10 cellular contexts compared by ENCODE assay signal in the genomic region with DNA sequence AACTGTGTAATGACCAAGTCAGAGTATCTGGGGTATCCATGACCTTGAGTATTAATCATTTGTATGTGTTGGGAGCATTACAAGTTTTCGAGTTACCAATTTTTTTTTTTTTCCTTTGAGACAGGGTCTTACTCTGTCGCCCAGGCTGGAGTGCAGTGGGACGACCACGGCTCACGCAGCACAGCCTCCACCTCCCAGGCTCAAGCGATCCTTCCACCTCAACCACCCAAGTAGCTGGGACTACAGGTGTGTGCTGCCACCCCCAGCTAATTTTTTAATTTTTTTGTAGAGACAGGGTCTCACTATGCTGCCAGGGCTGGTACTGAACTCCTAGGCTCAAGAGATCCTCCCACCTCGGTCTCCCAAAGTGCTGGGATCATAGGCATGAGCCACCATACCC. TPM values are rescaled to one million over a fixed set of nuclear protein-coding genes. Genes with fewer than 3 reads are reported as not detected.
DNase-seq lines count a peak whose midpoint lies in the region; ATAC-seq and TF ChIP-seq lines count a peak whose summit lies in the region.
"Had no signal": no experiment of that assay in that cellular context is flagged by ENCODE, and none has a peak within 500 bp of the region (broad histone marks: within the 10 kb centered on the region; RNA-seq: fewer than 3 reads in every experiment).

No MANE protein-coding gene starts in this region.

- intact Hi-C loops in activated CD4-positive, alpha-beta T cell treated with anti-CD3 and anti-CD28 coated beads, Interleukin-2, amount 10 ng/mL, durations not matched to agents 24 days and 14 days (cut with micrococcal nuclease) = loop anchor here (1.0 to 2.0 kb wide), 2 partner anchors 13 to 19 kb away; no protein-coding TSS in a partner anchor
- intact Hi-C loops in left lung (cut with DNase I) = no loop called here
- intact Hi-C loops in testis (cut with DNase I; ENCODE audit: low total_unique reads) = no loop called here

- H3K4me3 Mint-ChIP-seq in activated CD4-positive, alpha-beta T cell treated with anti-CD3 and anti-CD28 coated beads, Interleukin-2, amount 10 ng/mL, durations not matched to agents 24 days and 14 days = no peak overlapping the region
- H3K4me3 Mint-ChIP-seq in activated naive CD8-positive, alpha-beta T cell treated with anti-CD3 and anti-CD28 coated beads, Interleukin-2, amount 50 U/mL, for 24 hours = no peak overlapping the region
- H3K4me3 Mint-ChIP-seq: memory B cell had no signal

- H3K9me3 ChIP-seq in left lung (no peaks in the 10 kb centered on the region), testis (no peaks in the 10 kb centered on the region)

- H3K27ac ChIP-seq in left lung (peak overlapping the region; percentile 91 to 94), testis (peak overlapping the region; percentile 85)
- H3K27ac ChIP-seq: SK-N-MC had no signal

- H3K9me3 Mint-ChIP-seq in activated CD4-positive, alpha-beta T cell treated with anti-CD3 and anti-CD28 coated beads, Interleukin-2, amount 10 ng/mL, durations not matched to agents 24 days and 14 days = no peaks in the 10 kb centered on the region
- H3K9me3 Mint-ChIP-seq in activated naive CD8-positive, alpha-beta T cell treated with anti-CD3 and anti-CD28 coated beads, Interleukin-2, amount 50 U/mL, for 24 hours = no peaks in the 10 kb centered on the region
- H3K9me3 Mint-ChIP-seq: memory B cell had no signal

- TF ChIP-seq POLR2A in testis (IDR thresholded peaks at IDR 0.05) = no peak

- TF ChIP-seq CTCF in left lung (IDR thresholded peaks at IDR 0.05) (no peak), testis (IDR thresholded peaks at IDR 0.05) (no peak)

- H3K4me3 ChIP-seq in left lung (no peak overlapping the region), testis (no peak overlapping the region)
- H3K4me3 ChIP-seq: SK-N-MC had no signal

- DNase-seq in activated CD4-positive, alpha-beta T cell treated with anti-CD3 and anti-CD28 coated beads, Interleukin-2, amount 10 ng/mL, durations not matched to agents 24 days and 14 days = no peak
- no peak for DNase-seq in activated CD4-positive, alpha-beta T cell treated with anti-CD3 and anti-CD28 coated beads for 1 hour
- no peak for DNase-seq in activated naive CD8-positive, alpha-beta T cell treated with anti-CD3 and anti-CD28 coated beads, Interleukin-2, amount 50 U/mL, for 24 hours
- DNase-seq in left lung = no peak
- DNase-seq in testis = no peak
- no peak for DNase-seq in MV-4-11 (lab: John Stamatoyannopoulos, UW)
- DNase-seq in islet precursor cell = no peak
- no peak for DNase-seq in NCI-H1092 treated with DMSO at 0.1 percent for 48 hours (lab: John Stamatoyannopoulos, UW)

- H3K36me3 Mint-ChIP-seq in activated CD4-positive, alpha-beta T cell treated with anti-CD3 and anti-CD28 coated beads, Interleukin-2, amount 10 ng/mL, durations not matched to agents 24 days and 14 days (ENCODE audit: low read depth) = peaks cover 42% of the 10 kb centered on the region
- H3K36me3 Mint-ChIP-seq in activated naive CD8-positive, alpha-beta T cell treated with anti-CD3 and anti-CD28 coated beads, Interleukin-2, amount 50 U/mL, for 24 hours (ENCODE audit: low read depth) = peaks cover 32% of the 10 kb centered on the region

- H3K27me3 Mint-ChIP-seq in activated CD4-positive, alpha-beta T cell treated with anti-CD3 and anti-CD28 coated beads, Interleukin-2, amount 10 ng/mL, durations not matched to agents 24 days and 14 days = no peaks in the 10 kb centered on the region
- H3K27me3 Mint-ChIP-seq in activated naive CD8-positive, alpha-beta T cell treated with anti-CD3 and anti-CD28 coated beads, Interleukin-2, amount 50 U/mL, for 24 hours = no peaks in the 10 kb centered on the region
- H3K27me3 Mint-ChIP-seq: memory B cell had no signal

- 82 to 85% methylated on average over 7 of the region's 7 CpGs for WGBS in testis, 2 donors

- no peaks in the 10 kb centered on the region for H3K27me3 ChIP-seq in left lung
- H3K27me3 ChIP-seq in testis = no peaks in the 10 kb centered on the region

- H3K36me3 ChIP-seq in left lung (peaks cover 0 to 23% of the 10 kb centered on the region in 2 donors), testis (ENCODE audit: low read depth, missing control alignments) (no peaks in the 10 kb centered on the region)

- peaks cover 52% of the 10 kb centered on the region for H3K4me1 Mint-ChIP-seq in activated CD4-positive, alpha-beta T cell treated with anti-CD3 and anti-CD28 coated beads, Interleukin-2, amount 10 ng/mL, durations not matched to agents 24 days and 14 days
- H3K4me1 Mint-ChIP-seq in activated naive CD8-positive, alpha-beta T cell treated with anti-CD3 and anti-CD28 coated beads, Interleukin-2, amount 50 U/mL, for 24 hours = peaks cover 49% of the 10 kb centered on the region

- no peak for ATAC-seq in activated naive CD8-positive, alpha-beta T cell treated with anti-CD3 and anti-CD28 coated beads, Interleukin-2, amount 50 U/mL, for 24 hours
- ATAC-seq in left lung = no peak

- H3K4me1 ChIP-seq in left lung (peaks cover 48 to 91% of the 10 kb centered on the region in 2 donors), testis (peaks cover 61% of the 10 kb centered on the region)

- H3K27ac Mint-ChIP-seq in activated CD4-positive, alpha-beta T cell treated with anti-CD3 and anti-CD28 coated beads, Interleukin-2, amount 10 ng/mL, durations not matched to agents 24 days and 14 days = peak overlapping the region; percentile 95
- H3K27ac Mint-ChIP-seq in activated naive CD8-positive, alpha-beta T cell treated with anti-CD3 and anti-CD28 coated beads, Interleukin-2, amount 50 U/mL, for 24 hours = peak overlapping the region; percentile 89

RNA-seq across cellular contexts. Expression of a gene that starts 19.7 kb away (rescaled TPM):
- total RNA-seq in activated CD4-positive, alpha-beta T cell treated with anti-CD3 and anti-CD28 coated beads, Interleukin-2, amount 10 ng/mL, durations not matched to agents 24 days and 14 days = 27.2 and 31.5 TPM in 2 replicates
- total RNA-seq in left lung = 10 to 100 TPM; 43.5 to 48.8 TPM
- total RNA-seq in testis = 10 to 100 TPM; 29.1 to 31.5 TPM
- polyA plus RNA-seq in testis (ENCODE audit: insufficient read depth, low read depth, low replicate concordance) = 18.9 TPM

RNA-seq across cellular contexts. Expression of a gene that starts 42.2 kb away (rescaled TPM):
- not detected in 2 replicates for total RNA-seq in activated CD4-positive, alpha-beta T cell treated with anti-CD3 and anti-CD28 coated beads, Interleukin-2, amount 10 ng/mL, durations not matched to agents 24 days and 14 days
- not detected for total RNA-seq in left lung
- under 1 TPM; 0.79 to 0.81 TPM for total RNA-seq in testis
- 0.46 TPM for polyA plus RNA-seq in testis (ENCODE audit: insufficient read depth, low read depth, low replicate concordance)
